8 cellular contexts compared by ENCODE assay signal in the genomic region with DNA sequence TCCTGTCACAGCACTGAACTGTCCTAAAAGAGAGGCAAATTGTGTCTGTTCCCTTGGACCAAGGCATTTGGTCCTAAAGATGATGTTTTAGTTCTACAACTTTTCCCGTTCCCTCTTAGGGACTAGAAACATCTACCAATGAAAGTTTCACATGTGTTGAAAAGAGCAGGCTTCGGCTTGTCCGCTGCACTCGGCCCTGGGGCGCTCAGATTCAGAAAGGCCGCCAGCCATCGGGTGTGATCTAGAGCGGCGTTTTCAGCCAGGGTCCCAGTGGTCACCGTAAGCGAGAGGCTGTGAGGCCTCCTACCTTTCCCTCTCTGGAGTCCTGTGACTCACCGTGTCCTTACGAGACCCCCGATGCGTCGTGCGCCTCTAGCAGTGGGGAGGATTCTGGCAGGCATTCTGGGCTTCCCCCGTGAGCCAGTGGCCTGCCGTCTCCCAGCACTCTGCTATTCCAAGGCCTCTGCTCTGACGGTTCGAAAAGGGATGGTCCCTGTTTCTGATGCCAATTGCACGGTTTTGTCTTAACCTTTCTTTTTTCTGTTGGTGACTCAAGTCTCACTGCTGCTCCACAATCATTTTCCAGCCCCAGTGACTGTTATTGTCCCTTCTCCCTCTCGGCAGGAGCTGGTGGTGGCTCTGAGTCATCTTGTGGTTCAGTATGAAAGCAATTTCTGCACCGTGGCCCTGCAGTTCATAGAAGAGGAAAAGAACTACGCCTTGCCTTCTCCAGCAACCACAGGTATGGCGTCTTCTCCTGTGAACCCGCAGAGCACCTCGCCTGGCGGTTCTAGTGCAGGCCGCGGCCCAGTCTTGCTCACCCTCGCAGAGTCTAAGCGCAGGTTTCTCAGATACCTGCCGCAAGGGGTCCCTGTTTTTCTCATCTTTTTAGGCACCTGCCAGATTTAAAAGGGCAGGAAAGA.
DNase-seq lines count a peak whose midpoint lies in the region; ATAC-seq and TF ChIP-seq lines count a peak whose summit lies in the region.

No MANE protein-coding gene starts in this region.

- DNase-seq in CD14-positive monocyte (ENCODE audit: low spot score) (peak; percentile 93), NCI-H2107 (lab: John Stamatoyannopoulos, UW) (peak; percentile 43), epithelial cell of prostate (ENCODE audit: low read depth, low spot score) (peak; percentile 75), posterior cingulate gyrus (peak in 6 of 10 donors; percentile 24 to 87 (median 56)), upper lobe of left lung (peak in 1 of 2 donors; percentile 30), OCI-M2 (lab: John Stamatoyannopoulos, UW; ENCODE audit: unreplicated experiment) (no peak)
- peak; percentile 89 for DNase-seq in activated CD8-positive, alpha-beta T cell treated with anti-CD3 and anti-CD28 coated beads, Interleukin-2, amount 10 ng/mL, durations not matched to agents 7 days and 5 days

- no peak overlapping the region for H3K4me3 ChIP-seq in upper lobe of left lung

- peaks cover 66 to 69% of the 10 kb centered on the region in 2 donors for H3K36me3 Mint-ChIP-seq in CD14-positive monocyte
- peaks cover 76% of the 10 kb centered on the region for H3K36me3 Mint-ChIP-seq in activated CD8-positive, alpha-beta T cell treated with anti-CD3 and anti-CD28 coated beads, Interleukin-2, amount 10 ng/mL, durations not matched to agents 7 days and 5 days (ENCODE audit: low read depth)

- no peak for TF ChIP-seq POLR2A in upper lobe of left lung (IDR thresholded peaks at IDR 0.05)

- 80 to 81% methylated on average over 34 of the region's 34 CpGs for WGBS in upper lobe of left lung, 2 donors

- H3K27ac ChIP-seq in epithelial cell of prostate (peak overlapping the region; percentile 79), upper lobe of left lung (peak overlapping the region in 3 of 4 donors; percentile 47 to 64 (median 56))

- peaks cover 0 to 4% (median 0%) of the 10 kb centered on the region in 3 donors for H3K27me3 Mint-ChIP-seq in CD14-positive monocyte (ENCODE audit: low read depth in 3 of 3)
- H3K27me3 Mint-ChIP-seq in activated CD8-positive, alpha-beta T cell treated with anti-CD3 and anti-CD28 coated beads, Interleukin-2, amount 10 ng/mL, durations not matched to agents 7 days and 5 days (ENCODE audit: low read depth), result no peaks in the 10 kb centered on the region

- peak overlapping the region; percentile 92 to 99 (median 98) for H3K27ac Mint-ChIP-seq in CD14-positive monocyte
- peak overlapping the region; percentile 93 for H3K27ac Mint-ChIP-seq in activated CD8-positive, alpha-beta T cell treated with anti-CD3 and anti-CD28 coated beads, Interleukin-2, amount 10 ng/mL, durations not matched to agents 7 days and 5 days

- CTCF ChIA-PET in activated CD8-positive, alpha-beta T cell treated with anti-CD3 and anti-CD28 coated beads, Interleukin-2, amount 10 ng/mL, durations not matched to agents 7 days and 5 days (lab: Charles Lee), result interaction anchor here (0.7 to 2.6 kb wide), 8 partner anchors 8 to 161 kb away, joined by 3 to 8 read pairs (median 4); no protein-coding TSS in a partner anchor

- H3K27me3 ChIP-seq in upper lobe of left lung, result no peaks in the 10 kb centered on the region

- H3K9me3 Mint-ChIP-seq in CD14-positive monocyte, result peaks cover 0 to 1% (median 0%) of the 10 kb centered on the region in 7 donors
- no peaks in the 10 kb centered on the region for H3K9me3 Mint-ChIP-seq in activated CD8-positive, alpha-beta T cell treated with anti-CD3 and anti-CD28 coated beads, Interleukin-2, amount 10 ng/mL, durations not matched to agents 7 days and 5 days (ENCODE audit: insufficient read depth)

- POLR2A ChIA-PET in activated CD8-positive, alpha-beta T cell treated with anti-CD3 and anti-CD28 coated beads, Interleukin-2, amount 10 ng/mL, durations not matched to agents 7 days and 5 days (lab: Charles Lee), result interaction anchor here (0.6 to 2.5 kb wide), 15 partner anchors 8 to 470 kb away, joined by 3 to 15 read pairs (median 4); no protein-coding TSS in a partner anchor

- H3K9me3 ChIP-seq in upper lobe of left lung, result no peaks in the 10 kb centered on the region

- peaks cover 0 to 5% (median 0%) of the 10 kb centered on the region in 4 donors for H3K4me1 ChIP-seq in upper lobe of left lung

- ATAC-seq in GM21825 (IDR thresholded peaks at IDR 0.05; ENCODE audit: unreplicated experiment) (peak; percentile 29), upper lobe of left lung (ENCODE audit: low FRiP score in 2 of 2) (peak in 1 of 2 donors; percentile 40)
- ATAC-seq in activated CD8-positive, alpha-beta T cell treated with anti-CD3 and anti-CD28 coated beads, Interleukin-2, amount 10 ng/mL, durations not matched to agents 7 days and 5 days, result peak; percentile 81

- no peak for TF ChIP-seq EP300 in upper lobe of left lung (IDR thresholded peaks at IDR 0.05)

- intact Hi-C loops in CD14-positive monocyte (cut with micrococcal nuclease) (loop anchor here (2.0 to 10.0 kb wide), 3 partner anchors 19 to 317 kb away; no protein-coding TSS in a partner anchor), posterior cingulate gyrus (cut with DNase I) (no loop called here)

- peaks cover 41% of the 10 kb centered on the region for H3K4me1 Mint-ChIP-seq in CD14-positive monocyte
- peaks cover 78% of the 10 kb centered on the region for H3K4me1 Mint-ChIP-seq in activated CD8-positive, alpha-beta T cell treated with anti-CD3 and anti-CD28 coated beads, Interleukin-2, amount 10 ng/mL, durations not matched to agents 7 days and 5 days (ENCODE audit: low read depth)

- TF ChIP-seq CTCF in CD14-positive monocyte (IDR thresholded peaks at IDR 0.05), result no peak
- no peak for TF ChIP-seq CTCF in upper lobe of left lung (IDR thresholded peaks at IDR 0.05)

- H3K4me3 Mint-ChIP-seq in CD14-positive monocyte, result peak overlapping the region; percentile 61 to 66
- H3K4me3 Mint-ChIP-seq in activated CD8-positive, alpha-beta T cell treated with anti-CD3 and anti-CD28 coated beads, Interleukin-2, amount 10 ng/mL, durations not matched to agents 7 days and 5 days, result peak overlapping the region; percentile 74

- peaks cover 0 to 61% (median 32%) of the 10 kb centered on the region in 4 donors for H3K36me3 ChIP-seq in upper lobe of left lung
